ENCODE assay signal across 13 cellular contexts in the genomic region with DNA sequence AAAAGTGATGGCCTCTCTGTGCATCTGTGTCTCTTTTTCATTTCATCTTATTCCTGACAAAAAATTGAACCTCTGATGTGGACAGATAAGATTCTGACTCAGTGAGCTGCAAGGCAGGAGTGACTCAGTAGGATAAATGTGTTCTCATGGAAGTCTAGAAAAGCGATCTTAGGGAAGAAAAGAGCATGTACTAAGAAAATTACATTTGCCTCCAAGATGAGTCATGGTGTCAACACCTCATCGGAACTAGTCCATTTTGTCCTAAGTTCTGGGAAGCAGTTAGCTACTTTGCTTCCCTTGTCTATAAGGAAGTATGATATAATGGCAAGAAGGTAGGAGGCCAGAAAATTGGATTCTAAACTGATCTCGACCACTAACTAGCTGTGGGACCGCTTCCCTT.
"Had no signal": no experiment of that assay in that cellular context is flagged by ENCODE, and none has a peak within 500 bp of the region (broad histone marks: within the 10 kb centered on the region; RNA-seq: fewer than 3 reads in every experiment).

No MANE protein-coding gene starts in this region.

- H3K27ac ChIP-seq: hepatocyte, lower lobe of right lung, parathyroid adenoma, spleen, transverse colon had no signal

- DNase-seq: activated CD4-positive, alpha-beta T cell treated with anti-CD3 and anti-CD28 coated beads, Interleukin-2, amount 50 U/mL, for 1 hour; amniotic stem cell; lower lobe of right lung; retina; spleen; stimulated activated CD4-positive, alpha-beta T cell treated with anti-CD3 and anti-CD28 coated beads, Interleukin-1b, Interleukin-23, amount 100 ng/mL, for 48 hours; stimulated activated naive B cell treated with anti-CD40 and anti-IgM and Interleukin-4, amounts not matched to agents 10 μg/mL and 1 μg/mL and 100 μg/mL, for 72 hours; substantia nigra; transverse colon had no signal

- H3K79me2 ChIP-seq: hepatocyte, parathyroid adenoma had no signal

- H2AFZ ChIP-seq: hepatocyte, parathyroid adenoma had no signal

- H3K4me3 ChIP-seq: hepatocyte, lower lobe of right lung, spleen, transverse colon had no signal

- H3K27me3 ChIP-seq: hepatocyte, spleen, transverse colon had no signal

- H3K9me3 ChIP-seq: lower lobe of right lung, spleen, transverse colon had no signal

- H3K9ac ChIP-seq: parathyroid adenoma had no signal

- ATAC-seq: lower lobe of right lung, SK-N-SH treated with all-trans-retinoic acid at 6 μM for 48 hours, WTC11 had no signal

- H3K4me2 ChIP-seq: hepatocyte had no signal

- H3K4me1 ChIP-seq: lower lobe of right lung, parathyroid adenoma, spleen, transverse colon had no signal

- H3K36me3 ChIP-seq: lower lobe of right lung, spleen, transverse colon had no signal
